In genomic region chr18:30333310-30333709, GRCh38 we compare ENCODE assay signal across 34 cellular contexts.
"Had no signal": no experiment of that assay in that cellular context is flagged by ENCODE, and none has a peak within 500 bp of the region (broad histone marks: within the 10 kb centered on the region; RNA-seq: fewer than 3 reads in every experiment).

No MANE protein-coding gene starts in this region.

- H3K4me3 ChIP-seq: MG63 had no signal

- H3K9me3 ChIP-seq: MG63 had no signal

- H3K27me3 ChIP-seq: MG63 had no signal

- H3K36me3 ChIP-seq: MG63 had no signal

- H3K9ac ChIP-seq: KMS-11 had no signal

- H3K4me2 ChIP-seq: KMS-11 had no signal

- DNase-seq: Karpas-422, Kasumi-1, MG63, MM.1S, MV-4-11, NCI-H1048, NCI-H1092, NCI-H1092 treated with DMSO at 0.1 percent for 48 hours, NCI-H1105, NCI-H1105 treated with DMSO at 0.1 percent for 48 hours, NCI-H1417, NCI-H1417 treated with DMSO at 0.1 percent for 48 hours, NCI-H1436, NCI-H1436 treated with DMSO at 0.1 percent for 48 hours, NCI-H146, NCI-H1694, NCI-H1694 treated with DMSO at 0.1 percent for 48 hours, NCI-H187, NCI-H187 treated with DMSO at 0.1 percent for 48 hours, NCI-H1930, NCI-H2029, NCI-H2029 treated with DMSO at 0.1 percent for 48 hours, NCI-H2081, NCI-H2081 treated with DMSO at 0.1 percent for 48 hours, NCI-H2107, NCI-H2171, NCI-H2171 treated with DMSO at 0.1 percent for 48 hours, NCI-H2227 treated with DMSO at 0.1 percent for 48 hours, NCI-H226, NCI-H345, NCI-H446, NCI-H446 treated with DMSO at 0.1 percent for 48 hours, NCI-H510A had no signal

- H3K27ac ChIP-seq: KMS-11 had no signal
